Comparison of ENCODE assay signal across 23 cellular contexts in the genomic region with DNA sequence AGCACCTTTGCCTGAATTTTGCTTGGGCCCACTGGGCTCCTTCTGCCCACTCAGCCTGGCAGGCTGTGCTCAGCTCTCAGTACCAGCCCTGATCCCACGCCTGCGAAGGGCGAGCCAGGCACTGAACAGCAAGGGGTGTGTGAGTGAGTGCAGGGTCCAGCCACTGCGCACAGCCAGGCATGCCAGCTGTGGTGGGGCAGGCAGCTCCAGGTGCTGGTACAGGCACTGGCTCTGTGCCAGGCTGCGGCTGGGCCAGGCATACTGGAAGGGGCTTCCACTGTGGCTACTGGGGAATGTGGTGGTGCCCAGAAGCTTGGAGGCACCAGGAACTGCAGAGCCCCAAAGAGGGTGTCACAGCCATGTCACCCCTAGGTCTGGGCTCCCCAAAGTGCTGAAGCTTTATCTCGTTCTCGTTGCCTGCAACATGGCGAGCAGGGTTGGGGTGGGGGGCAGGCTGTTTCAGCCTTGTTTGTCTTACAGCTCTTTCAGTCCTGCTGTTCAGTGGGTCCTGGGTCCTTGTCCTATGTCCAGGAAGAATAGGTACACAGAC. TPM values are rescaled to one million over a fixed set of nuclear protein-coding genes. Genes with fewer than 3 reads are reported as not detected.
A peak's percentile ranks its signal among the peaks of the same experiment; 100 is the strongest.
DNase-seq lines count a peak whose midpoint lies in the region; ATAC-seq, FAIRE-seq and TF ChIP-seq lines count a peak whose summit lies in the region.
"Had no signal": no experiment of that assay in that cellular context is flagged by ENCODE, and none has a peak within 500 bp of the region (broad histone marks: within the 10 kb centered on the region; RNA-seq: fewer than 3 reads in every experiment).

No MANE protein-coding gene starts in this region.

- no peak overlapping the region for H2AFZ ChIP-seq in endothelial cell of umbilical vein (ENCODE audit: low read depth, low read length)
- H2AFZ ChIP-seq: GM23338 had no signal

- H3K9me3 ChIP-seq in BE2C: no peaks in the 10 kb centered on the region
- no peaks in the 10 kb centered on the region for H3K9me3 ChIP-seq in endothelial cell of umbilical vein (replicated peaks; ENCODE audit: control insufficient read depth, insufficient read depth, low read length)

- BruUV-seq in endothelial cell of umbilical vein (replicated peaks; lab: Mats Ljungman, UMichigan): no TSS peak

- H3K4me3 Mint-ChIP-seq in osteocyte (ENCODE audit: unreplicated experiment): no peak overlapping the region
- H3K4me3 Mint-ChIP-seq in stimulated activated effector memory CD8-positive, alpha-beta T cell treated with anti-CD3 and anti-CD28 coated beads, Interleukin-12 subunit alpha, Interleukin-12 subunit beta, amount 100 ng/mL, for 72 hours: no peak overlapping the region
- H3K4me3 Mint-ChIP-seq: CD8-positive, alpha-beta T cell; GM23338 had no signal

- H4K20me1 ChIP-seq in endothelial cell of umbilical vein (replicated peaks; ENCODE audit: control insufficient read depth, extremely low read depth, insufficient read depth, low read length): no peaks in the 10 kb centered on the region

- no peaks in the 10 kb centered on the region for H3K9me1 ChIP-seq in endothelial cell of umbilical vein (replicated peaks; ENCODE audit: control insufficient read depth, extremely low read depth, insufficient read depth, low read length)

- H3K4me3 ChIP-seq in BE2C (ENCODE audit: low read depth, low read length) (no peak overlapping the region), endothelial cell of umbilical vein (replicated peaks in 1 of 3; ENCODE audit: insufficient read depth in 1 of 3, low read depth in 1 of 3, low read length in 3 of 3) (no peak overlapping the region)
- H3K4me3 ChIP-seq: GM23338 had no signal

- H3K4me1 ChIP-seq in BE2C: no peaks in the 10 kb centered on the region
- peaks cover 53% of the 10 kb centered on the region for H3K4me1 ChIP-seq in endothelial cell of umbilical vein (ENCODE audit: control insufficient read depth, extremely low read depth, insufficient read depth, low read length)

- DNase-seq in DMS 273 (lab: John Stamatoyannopoulos, UW; ENCODE audit: unreplicated experiment) (peak; percentile 16), DMS 273 treated with DMSO at 0.1 percent for 48 hours (lab: John Stamatoyannopoulos, UW) (no peak), BE2C (peak; percentile 27), endothelial cell of umbilical vein (ENCODE audit: low read depth, low spot score) (no peak), osteocyte (ENCODE audit: extremely low spot score, unreplicated experiment) (peak; percentile 78), SW 1271 (lab: John Stamatoyannopoulos, UW) (no peak), urothelium cell line (ENCODE audit: low spot score) (no peak)
- no peak for DNase-seq in stimulated activated effector memory CD8-positive, alpha-beta T cell treated with anti-CD3 and anti-CD28 coated beads, Interleukin-12 subunit alpha, Interleukin-12 subunit beta, amount 100 ng/mL, for 72 hours (ENCODE audit: low spot score in 2 of 2)
- DNase-seq: ACHN, IMR-90, NCI-H1694, NCI-H2081, NCI-H446 treated with DMSO at 0.1 percent for 48 hours, NCI-H526 treated with DMSO at 0.1 percent for 48 hours, SHP77 had no signal

- no peak overlapping the region for H3K27ac Mint-ChIP-seq in osteocyte (ENCODE audit: unreplicated experiment)
- no peak overlapping the region for H3K27ac Mint-ChIP-seq in stimulated activated effector memory CD8-positive, alpha-beta T cell treated with anti-CD3 and anti-CD28 coated beads, Interleukin-12 subunit alpha, Interleukin-12 subunit beta, amount 100 ng/mL, for 72 hours
- H3K27ac Mint-ChIP-seq: CD8-positive, alpha-beta T cell; GM23338 had no signal

- CTCF ChIA-PET in endothelial cell of umbilical vein (lab: Charles Lee): interaction anchor here (0.6 to 19.5 kb wide), 11 partner anchors 9 to 394 kb away, joined by 3 to 670 read pairs (median 14); a partner anchor contains a TSS

- H3K4me1 Mint-ChIP-seq in osteocyte (ENCODE audit: unreplicated experiment): peaks cover 47% of the 10 kb centered on the region
- H3K4me1 Mint-ChIP-seq in stimulated activated effector memory CD8-positive, alpha-beta T cell treated with anti-CD3 and anti-CD28 coated beads, Interleukin-12 subunit alpha, Interleukin-12 subunit beta, amount 100 ng/mL, for 72 hours: peaks cover 4% of the 10 kb centered on the region

- H3K79me2 ChIP-seq in endothelial cell of umbilical vein (ENCODE audit: control insufficient read depth, insufficient read depth, low read length): no peaks in the 10 kb centered on the region

- POLR2A ChIA-PET in endothelial cell of umbilical vein (lab: Charles Lee): interaction anchor here (1.3 to 1.5 kb wide), 2 partner anchors 37 to 50 kb away, joined by 3 to 7 read pairs; no protein-coding TSS in a partner anchor

- dilution Hi-C loops in endothelial cell of umbilical vein (cut with MboI; ENCODE audit: extremely low pct_ligation_motif_present, low sequenced_read_pairs): no loop called here

- H3K9me3 Mint-ChIP-seq in osteocyte (ENCODE audit: unreplicated experiment): no peaks in the 10 kb centered on the region
- no peaks in the 10 kb centered on the region for H3K9me3 Mint-ChIP-seq in stimulated activated effector memory CD8-positive, alpha-beta T cell treated with anti-CD3 and anti-CD28 coated beads, Interleukin-12 subunit alpha, Interleukin-12 subunit beta, amount 100 ng/mL, for 72 hours
- H3K9me3 Mint-ChIP-seq: CD8-positive, alpha-beta T cell had no signal

- peak; percentile 47 for FAIRE-seq in endothelial cell of umbilical vein (lab: Jason Lieb, UNC)
- FAIRE-seq in urothelium cell line (lab: Jason Lieb, UNC): no peak
- FAIRE-seq: G401.6, GM12892, HTR-8/SVneo had no signal

- H3K27me3 ChIP-seq in BE2C (peaks cover 17% of the 10 kb centered on the region), endothelial cell of umbilical vein (ENCODE audit: control insufficient read depth in 2 of 2, insufficient read depth in 2 of 2, low read length in 2 of 2) (no peaks in the 10 kb centered on the region)

- H3K36me3 ChIP-seq in BE2C (no peaks in the 10 kb centered on the region), endothelial cell of umbilical vein (ENCODE audit: control insufficient read depth in 2 of 2, extremely low read depth in 1 of 2, insufficient read depth in 2 of 2, low read length in 2 of 2) (no peaks in the 10 kb centered on the region)

- H3K27me3 Mint-ChIP-seq in osteocyte (ENCODE audit: unreplicated experiment): no peaks in the 10 kb centered on the region

- no peak overlapping the region for H3K4me2 ChIP-seq in endothelial cell of umbilical vein (ENCODE audit: insufficient read depth, low read length)
- H3K4me2 ChIP-seq: BLaER1 treated with 17β-estradiol and CSF1 and Interleukin-3, amounts not matched to agents 10 nM and 100 nM had no signal

- H3K27ac ChIP-seq in endothelial cell of umbilical vein (ENCODE audit: insufficient read depth, low read depth, low read length): no peak overlapping the region
- H3K27ac ChIP-seq: 22Rv1; BLaER1 treated with 17β-estradiol and CSF1 and Interleukin-3, amounts not matched to agents 10 nM and 100 nM had no signal

- TF ChIP-seq CTCF in BE2C (IDR thresholded peaks at IDR 0.05; ENCODE audit: low read depth, low read length) (no peak), endothelial cell of umbilical vein (IDR thresholded peaks at IDR 0.05; ENCODE audit: extremely low read depth in 1 of 2, insufficient read depth in 1 of 2, low read depth in 1 of 2, low read length in 2 of 2) (no peak), osteocyte (IDR thresholded peaks at IDR 0.05) (no peak)

- no peak for ATAC-seq in stimulated activated effector memory CD8-positive, alpha-beta T cell treated with anti-CD3 and anti-CD28 coated beads, Interleukin-12 subunit alpha, Interleukin-12 subunit beta, amount 100 ng/mL, for 72 hours
- ATAC-seq: CD8-positive, alpha-beta T cell; GM23338; HCT116 had no signal

- no peak for TF ChIP-seq POLR2A in endothelial cell of umbilical vein (IDR thresholded peaks at IDR 0.05; ENCODE audit: low read depth, low read length)

- no peaks in the 10 kb centered on the region for H3K36me3 Mint-ChIP-seq in osteocyte (ENCODE audit: unreplicated experiment)
- H3K36me3 Mint-ChIP-seq in stimulated activated effector memory CD8-positive, alpha-beta T cell treated with anti-CD3 and anti-CD28 coated beads, Interleukin-12 subunit alpha, Interleukin-12 subunit beta, amount 100 ng/mL, for 72 hours: no peaks in the 10 kb centered on the region
- H3K36me3 Mint-ChIP-seq: CD8-positive, alpha-beta T cell had no signal

- intact Hi-C loops in endothelial cell of umbilical vein (cut with micrococcal nuclease): no loop called here

- H3K9ac ChIP-seq in endothelial cell of umbilical vein (replicated peaks; ENCODE audit: extremely low read depth, insufficient read depth, low read length): no peak overlapping the region
- H3K9ac ChIP-seq: BLaER1 treated with 17β-estradiol and CSF1 and Interleukin-3, amounts not matched to agents 10 nM and 100 nM had no signal

TF ChIP-seq in endothelial cell of umbilical vein, 7 proteins besides CTCF, POLR2A, EP300 and RAD21:
- TF ChIP-seq FOS (IDR thresholded peaks at IDR 0.05; ENCODE audit: borderline replicate concordance, insufficient read depth, low read length): no peak

RNA-seq across cellular contexts. Expression of a gene that starts 8.8 kb away (rescaled TPM):
- 0.14 TPM for polyA plus RNA-seq in BE2C (2012; ENCODE audit: insufficient read depth, insufficient read length, low read depth)
- total RNA-seq in endothelial cell of umbilical vein (134 and 152 TPM in 2 replicates), osteocyte (68.8 and 72.0 TPM in 2 replicates)
- 50.9 and 53.5 TPM in 2 replicates for polyA plus RNA-seq in endothelial cell of umbilical vein
- polyA plus RNA-seq in endothelial cell of umbilical vein (2011; cell fraction: cytosol; rRNA removed): 49.0 and 50.6 TPM in 2 replicates
- polyA plus RNA-seq in endothelial cell of umbilical vein (2011; cell fraction: nucleus; rRNA removed): 84.1 and 102 TPM in 2 replicates
- 29.9 and 46.0 TPM in 2 replicates for polyA plus RNA-seq in endothelial cell of umbilical vein (2012)
- polyA minus RNA-seq in endothelial cell of umbilical vein: 111 and 117 TPM in 2 replicates
- 0.72 TPM for polyA minus RNA-seq in endothelial cell of umbilical vein (2011; cell fraction: cytosol; rRNA and poly(A)+ RNA removed)
- polyA minus RNA-seq in endothelial cell of umbilical vein (2011; cell fraction: nucleus; rRNA and poly(A)+ RNA removed): 62.9 and 88.7 TPM in 2 replicates

Comparison
In these comparisons a context has a peak if more than half of its experiments do, and no peak if none do; other contexts are left out.
1. DNase-seq: peak in DMS 273 (single experiment), BE2C (single experiment) and osteocyte (single experiment); none in DMS 273 treated with DMSO at 0.1 percent for 48 hours (single experiment), endothelial cell of umbilical vein (single experiment), SW 1271 (0 of 2), urothelium cell line (single experiment) and stimulated activated effector memory CD8-positive, alpha-beta T cell treated with anti-CD3 and anti-CD28 coated beads, Interleukin-12 subunit alpha, Interleukin-12 subunit beta, amount 100 ng/mL, for 72 hours (0 of 2).